20 cellular contexts compared by ENCODE assay signal in genomic region chr17:49798182-49798581, GRCh38. TPM values are rescaled to one million over a fixed set of nuclear protein-coding genes. Genes with fewer than 3 reads are reported as not detected.
DNase-seq lines count a peak whose midpoint lies in the region; ATAC-seq, FAIRE-seq and TF ChIP-seq lines count a peak whose summit lies in the region.
"Had no signal": no experiment of that assay in that cellular context is flagged by ENCODE, and none has a peak within 500 bp of the region (broad histone marks: within the 10 kb centered on the region; RNA-seq: fewer than 3 reads in every experiment).

No MANE protein-coding gene starts in this region.

- peak overlapping the region; percentile 38 for H3K27ac ChIP-seq in psoas muscle
- H3K27ac ChIP-seq: breast epithelium, HL-60, transverse colon had no signal

- no peaks in the 10 kb centered on the region for H3K9me3 ChIP-seq in psoas muscle
- H3K9me3 ChIP-seq: breast epithelium, transverse colon had no signal

- H3K4me3 ChIP-seq in foreskin fibroblast (ENCODE audit: low read depth in 1 of 2, low read length in 2 of 2) (no peak overlapping the region), psoas muscle (no peak overlapping the region)
- H3K4me3 ChIP-seq: breast epithelium, smooth muscle cell, transverse colon had no signal

- H3K4me1 ChIP-seq in psoas muscle: peaks cover 40% of the 10 kb centered on the region
- H3K4me1 ChIP-seq: breast epithelium had no signal

- H3K9me3 Mint-ChIP-seq in activated CD4-positive, alpha-beta T cell treated with anti-CD3 and anti-CD28 coated beads, Interleukin-2, amount 10 ng/mL, durations not matched to agents 24 days and 14 days: no peaks in the 10 kb centered on the region
- H3K9me3 Mint-ChIP-seq in mesothelial cell of epicardium: peaks cover 4% of the 10 kb centered on the region

- DNase-seq in activated CD4-positive, alpha-beta T cell treated with anti-CD3 and anti-CD28 coated beads, Interleukin-2, amount 10 ng/mL, durations not matched to agents 24 days and 14 days: no peak
- DNase-seq in activated CD4-positive, alpha-beta T cell treated with anti-CD3 and anti-CD28 coated beads, Interleukin-2, amount 50 U/mL, for 4 hours: no peak
- DNase-seq in RPMI7951 (ENCODE audit: low read depth) (peak; percentile 48), foreskin fibroblast (peak; percentile 14 to 40), psoas muscle (no peak), frontal cortex (ENCODE audit: low spot score in 2 of 2) (no peak), mesothelial cell of epicardium (ENCODE audit: low spot score in 2 of 2, unreplicated experiment in 2 of 2) (no peak), RCC 7860 (ENCODE audit: low spot score) (no peak)
- DNase-seq: activated gamma-delta T cell treated with Interleukin-2 at 50 U/mL for 16 hours, KG1, NCI-H1105 treated with DMSO at 0.1 percent for 48 hours, NCI-H774, SW 1271, transverse colon had no signal

- H3K4me1 Mint-ChIP-seq in activated CD4-positive, alpha-beta T cell treated with anti-CD3 and anti-CD28 coated beads, Interleukin-2, amount 10 ng/mL, durations not matched to agents 24 days and 14 days: peaks cover 26% of the 10 kb centered on the region
- no peaks in the 10 kb centered on the region for H3K4me1 Mint-ChIP-seq in mesothelial cell of epicardium

- intact Hi-C loops in activated CD4-positive, alpha-beta T cell treated with anti-CD3 and anti-CD28 coated beads, Interleukin-2, amount 10 ng/mL, durations not matched to agents 24 days and 14 days (cut with micrococcal nuclease): no loop called here
- intact Hi-C loops in psoas muscle (cut with DNase I): no loop called here

- peak overlapping the region; percentile 12 for H3K27ac Mint-ChIP-seq in activated CD4-positive, alpha-beta T cell treated with anti-CD3 and anti-CD28 coated beads, Interleukin-2, amount 10 ng/mL, durations not matched to agents 24 days and 14 days
- H3K27ac Mint-ChIP-seq in mesothelial cell of epicardium: no peak overlapping the region

- ATAC-seq in psoas muscle: peak; percentile 64 to 84 (median 78)
- ATAC-seq: Panc1 had no signal

- peaks cover 61% of the 10 kb centered on the region for H3K36me3 Mint-ChIP-seq in activated CD4-positive, alpha-beta T cell treated with anti-CD3 and anti-CD28 coated beads, Interleukin-2, amount 10 ng/mL, durations not matched to agents 24 days and 14 days (ENCODE audit: low read depth)
- H3K36me3 Mint-ChIP-seq in mesothelial cell of epicardium: peaks cover 32% of the 10 kb centered on the region

- TF ChIP-seq CTCF in foreskin fibroblast (IDR thresholded peaks at IDR 0.05; ENCODE audit: low read depth, low read length) (no peak), psoas muscle (IDR thresholded peaks at IDR 0.05) (no peak), mesothelial cell of epicardium (IDR thresholded peaks at IDR 0.05; ENCODE audit: unreplicated experiment) (no peak)

- no peaks in the 10 kb centered on the region for H3K27me3 Mint-ChIP-seq in activated CD4-positive, alpha-beta T cell treated with anti-CD3 and anti-CD28 coated beads, Interleukin-2, amount 10 ng/mL, durations not matched to agents 24 days and 14 days
- H3K27me3 Mint-ChIP-seq in mesothelial cell of epicardium (ENCODE audit: low read depth): no peaks in the 10 kb centered on the region

- no peak overlapping the region for H3K4me3 Mint-ChIP-seq in activated CD4-positive, alpha-beta T cell treated with anti-CD3 and anti-CD28 coated beads, Interleukin-2, amount 10 ng/mL, durations not matched to agents 24 days and 14 days
- H3K4me3 Mint-ChIP-seq in mesothelial cell of epicardium: no peak overlapping the region

- H3K36me3 ChIP-seq in psoas muscle (ENCODE audit: insufficient read depth in 1 of 2, low read depth in 1 of 2): peaks cover 0 to 95% of the 10 kb centered on the region in 2 donors

- FAIRE-seq in frontal cortex (lab: Jason Lieb, UNC) (no peak), RCC 7860 (lab: Jason Lieb, UNC) (no peak)

- 65 to 80% (median 67%) methylated on average over 8 of the region's 8 CpGs for WGBS in psoas muscle, 3 donors

- H3K27me3 ChIP-seq in psoas muscle (ENCODE audit: insufficient read depth in 3 of 3, low read length in 2 of 3): no peaks in the 10 kb centered on the region
- H3K27me3 ChIP-seq: breast epithelium, transverse colon had no signal

RNA-seq across cellular contexts. Expression of gene KAT7, which starts 9.7 kb away (rescaled TPM):
- total RNA-seq in activated CD4-positive, alpha-beta T cell treated with anti-CD3 and anti-CD28 coated beads, Interleukin-2, amount 10 ng/mL, durations not matched to agents 24 days and 14 days: 67.2 and 75.2 TPM in 2 replicates
- 32.6 and 38.1 TPM in 2 replicates for total RNA-seq in RPMI7951 (2014; rRNA removed; shearing (Covaris generic))
- 10 to 100 TPM; 27.6 to 60.7 (median 54.7) TPM for total RNA-seq in psoas muscle
- polyA plus RNA-seq in psoas muscle: 10 to 100 TPM; 15.4 to 34.1 (median 16.5) TPM
- total RNA-seq in frontal cortex: 32.2 TPM
- total RNA-seq in mesothelial cell of epicardium: 66.7 to 74.3 TPM (median 69.9 TPM) in 3 replicates

RNA-seq across cellular contexts. Expression of gene FAM117A, which starts 34.3 kb away (rescaled TPM):
- 10.9 and 11.1 TPM in 2 replicates for total RNA-seq in activated CD4-positive, alpha-beta T cell treated with anti-CD3 and anti-CD28 coated beads, Interleukin-2, amount 10 ng/mL, durations not matched to agents 24 days and 14 days
- total RNA-seq in RPMI7951 (2014; rRNA removed; shearing (Covaris generic)): 3.5 and 5.3 TPM in 2 replicates
- 1 to 10 TPM in 3 of 4 donors, under 1 TPM in 1; 0.71 to 5.1 (median 2.2) TPM for total RNA-seq in psoas muscle
- 1 to 10 TPM; 1.8 to 2.7 (median 2.1) TPM for polyA plus RNA-seq in psoas muscle
- 0.82 TPM for total RNA-seq in frontal cortex
- 15.7 to 16.5 TPM (median 16.1 TPM) in 3 replicates for total RNA-seq in mesothelial cell of epicardium

RNA-seq across cellular contexts. Expression of gene TAC4, which starts 49.7 kb away (rescaled TPM):
- not detected in 2 replicates for total RNA-seq in activated CD4-positive, alpha-beta T cell treated with anti-CD3 and anti-CD28 coated beads, Interleukin-2, amount 10 ng/mL, durations not matched to agents 24 days and 14 days
- not detected in 2 replicates for total RNA-seq in RPMI7951 (2014; rRNA removed; shearing (Covaris generic))
- total RNA-seq in psoas muscle (not detected), frontal cortex (not detected), mesothelial cell of epicardium (not detected in 3 replicates)
- polyA plus RNA-seq in psoas muscle: not detected
- total RNA-seq: A673, breast epithelium, Daoy, smooth muscle cell, transverse colon had no signal
- polyA plus RNA-seq: smooth muscle cell had no signal

Comparison
In these comparisons a context has a peak if more than half of its experiments do, and no peak if none do; other contexts are left out.
1. DNase-seq: peak in RPMI7951 (single experiment) and foreskin fibroblast (2 of 2); none in activated CD4-positive, alpha-beta T cell treated with anti-CD3 and anti-CD28 coated beads, Interleukin-2, amount 10 ng/mL, durations not matched to agents 24 days and 14 days (single experiment), activated CD4-positive, alpha-beta T cell treated with anti-CD3 and anti-CD28 coated beads, Interleukin-2, amount 50 U/mL, for 4 hours (0 of 2), psoas muscle (0 of 2), frontal cortex (0 of 2), mesothelial cell of epicardium (0 of 2) and RCC 7860 (single experiment).